ENCODE assay signal across 1 cellular context in the genomic region with DNA sequence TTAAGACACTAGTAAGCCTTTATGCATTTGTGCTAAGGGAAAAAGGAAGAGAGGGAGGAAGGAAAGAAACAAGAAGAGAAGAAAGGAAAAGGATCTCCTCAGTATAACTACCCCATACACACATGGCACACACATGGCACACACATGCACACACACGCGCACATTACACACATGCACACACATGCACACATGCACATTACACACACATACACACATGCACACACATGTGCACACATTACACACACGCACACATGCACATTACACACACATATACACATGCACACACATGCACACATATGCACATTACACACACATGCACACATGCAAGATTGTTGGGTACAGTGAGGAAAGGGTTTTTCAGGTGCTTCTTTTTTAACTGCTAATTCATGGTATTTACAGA.
A peak's percentile ranks its signal among the peaks of the same experiment; 100 is the strongest.
TF ChIP-seq lines count a peak whose summit lies in the region.

No MANE protein-coding gene starts in this region.

TF ChIP-seq in HepG2, 621 proteins besides CTCF, POLR2A, EP300 and RAD21 (continued from another document):
- TF ChIP-seq, protein P1, sequence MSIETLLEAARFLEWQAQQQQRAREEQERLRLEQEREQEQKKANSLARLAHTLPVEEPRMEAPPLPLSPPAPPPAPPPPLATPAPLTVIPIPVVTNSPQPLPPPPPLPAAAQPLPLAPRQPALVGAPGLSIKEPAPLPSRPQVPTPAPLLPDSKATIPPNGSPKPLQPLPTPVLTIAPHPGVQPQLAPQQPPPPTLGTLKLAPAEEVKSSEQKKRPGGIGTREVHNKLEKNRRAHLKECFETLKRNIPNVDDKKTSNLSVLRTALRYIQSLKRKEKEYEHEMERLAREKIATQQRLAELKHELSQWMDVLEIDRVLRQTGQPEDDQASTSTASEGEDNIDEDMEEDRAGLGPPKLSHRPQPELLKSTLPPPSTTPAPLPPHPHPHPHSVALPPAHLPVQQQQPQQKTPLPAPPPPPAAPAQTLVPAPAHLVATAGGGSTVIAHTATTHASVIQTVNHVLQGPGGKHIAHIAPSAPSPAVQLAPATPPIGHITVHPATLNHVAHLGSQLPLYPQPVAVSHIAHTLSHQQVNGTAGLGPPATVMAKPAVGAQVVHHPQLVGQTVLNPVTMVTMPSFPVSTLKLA (IDR thresholded peaks at IDR 0.05): peak; percentile 99
TF ChIP-seq in HepG2: peak in this region for 1.
